In the genomic region with DNA sequence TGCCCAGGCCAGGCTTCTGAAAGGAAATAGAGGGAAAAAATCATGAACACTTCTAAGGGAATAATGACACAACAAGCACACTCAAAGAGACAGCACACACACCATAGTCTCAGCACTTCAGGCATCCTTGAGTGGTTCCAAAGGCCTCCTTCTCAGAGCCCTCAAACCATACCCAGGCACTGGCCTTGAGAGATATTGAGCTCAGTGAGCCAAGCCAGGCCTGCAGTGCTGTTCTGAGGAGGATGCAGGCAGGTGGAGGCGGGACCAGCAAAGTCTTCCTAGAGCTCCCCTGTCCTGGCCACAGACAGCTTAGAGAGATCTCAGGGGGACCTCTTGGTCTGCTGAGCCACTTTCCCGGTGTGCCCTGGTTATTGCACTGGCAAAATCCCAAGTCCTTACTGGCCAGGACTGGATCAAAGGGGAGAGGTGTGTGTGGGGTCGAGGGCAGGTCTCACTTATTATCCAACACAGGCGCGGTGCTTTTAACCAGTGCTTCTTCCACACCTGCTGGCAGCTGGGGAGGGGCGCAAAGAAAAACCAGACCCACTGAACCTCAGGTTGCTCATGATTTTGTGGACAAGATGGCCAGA, we compare ENCODE assay signal across 12 cellular contexts.
DNase-seq lines count a peak whose midpoint lies in the region; ATAC-seq and TF ChIP-seq lines count a peak whose summit lies in the region.
"Had no signal": no experiment of that assay in that cellular context is flagged by ENCODE, and none has a peak within 500 bp of the region (broad histone marks: within the 10 kb centered on the region; RNA-seq: fewer than 3 reads in every experiment).

No MANE protein-coding gene starts in this region.

- ATAC-seq in HG02678 (IDR thresholded peaks at IDR 0.05; ENCODE audit: unreplicated experiment) (peak; percentile 12), HG03135 (IDR thresholded peaks at IDR 0.05; ENCODE audit: unreplicated experiment) (no peak), GM18870 (IDR thresholded peaks at IDR 0.05; ENCODE audit: unreplicated experiment) (no peak), GM21528 (IDR thresholded peaks at IDR 0.05; ENCODE audit: low FRiP score, unreplicated experiment) (no peak)

- H3K27me3 ChIP-seq in rectal smooth muscle tissue (ENCODE audit: control insufficient read depth, insufficient read depth, low read length) (no peaks in the 10 kb centered on the region), tibial artery (no peaks in the 10 kb centered on the region)
- H3K27me3 ChIP-seq: colonic mucosa had no signal

- no peak overlapping the region for H3K9ac ChIP-seq in rectal smooth muscle tissue (ENCODE audit: low read length)

- H3K9me3 ChIP-seq in tibial artery, result no peaks in the 10 kb centered on the region
- H3K9me3 ChIP-seq: colonic mucosa had no signal

- H3K27ac ChIP-seq in epithelial cell of prostate (peak overlapping the region; percentile 29), rectal smooth muscle tissue (ENCODE audit: low read depth, low read length) (peak overlapping the region; percentile 35), tibial artery (no peak overlapping the region)

- peaks cover 7% of the 10 kb centered on the region for H3K4me1 ChIP-seq in rectal smooth muscle tissue (ENCODE audit: control insufficient read depth, insufficient read depth, low read length)
- peaks cover 0 to 45% (median 33%) of the 10 kb centered on the region in 4 donors for H3K4me1 ChIP-seq in tibial artery
- H3K4me1 ChIP-seq: colonic mucosa had no signal

- no peaks in the 10 kb centered on the region for H3K36me3 ChIP-seq in rectal smooth muscle tissue (ENCODE audit: control insufficient read depth, insufficient read depth, low read length)
- H3K36me3 ChIP-seq in tibial artery, result no peaks in the 10 kb centered on the region
- H3K36me3 ChIP-seq: colonic mucosa had no signal

- intact Hi-C loops in tibial artery (cut with DNase I; ENCODE audit: low total_unique reads), result no loop called here

- DNase-seq in DMS79 (lab: John Stamatoyannopoulos, UW) (peak; percentile 54), epithelial cell of prostate (ENCODE audit: low read depth, low spot score) (no peak), tibial artery (no peak)
- DNase-seq: colonic mucosa, NCI-H1930, posterior cingulate gyrus, T1000 had no signal

- H3K4me3 ChIP-seq in rectal smooth muscle tissue (ENCODE audit: low read length), result no peak overlapping the region
- H3K4me3 ChIP-seq in tibial artery, result no peak overlapping the region
- H3K4me3 ChIP-seq: colonic mucosa had no signal

- no peak for TF ChIP-seq CTCF in tibial artery (IDR thresholded peaks at IDR 0.05)

Comparison
In these comparisons a context has a peak if more than half of its experiments do, and no peak if none do; other contexts are left out.
1. H3K27ac ChIP-seq: peak in epithelial cell of prostate (single experiment) and rectal smooth muscle tissue (single experiment); none in tibial artery (0 of 2).